In the genomic region with DNA sequence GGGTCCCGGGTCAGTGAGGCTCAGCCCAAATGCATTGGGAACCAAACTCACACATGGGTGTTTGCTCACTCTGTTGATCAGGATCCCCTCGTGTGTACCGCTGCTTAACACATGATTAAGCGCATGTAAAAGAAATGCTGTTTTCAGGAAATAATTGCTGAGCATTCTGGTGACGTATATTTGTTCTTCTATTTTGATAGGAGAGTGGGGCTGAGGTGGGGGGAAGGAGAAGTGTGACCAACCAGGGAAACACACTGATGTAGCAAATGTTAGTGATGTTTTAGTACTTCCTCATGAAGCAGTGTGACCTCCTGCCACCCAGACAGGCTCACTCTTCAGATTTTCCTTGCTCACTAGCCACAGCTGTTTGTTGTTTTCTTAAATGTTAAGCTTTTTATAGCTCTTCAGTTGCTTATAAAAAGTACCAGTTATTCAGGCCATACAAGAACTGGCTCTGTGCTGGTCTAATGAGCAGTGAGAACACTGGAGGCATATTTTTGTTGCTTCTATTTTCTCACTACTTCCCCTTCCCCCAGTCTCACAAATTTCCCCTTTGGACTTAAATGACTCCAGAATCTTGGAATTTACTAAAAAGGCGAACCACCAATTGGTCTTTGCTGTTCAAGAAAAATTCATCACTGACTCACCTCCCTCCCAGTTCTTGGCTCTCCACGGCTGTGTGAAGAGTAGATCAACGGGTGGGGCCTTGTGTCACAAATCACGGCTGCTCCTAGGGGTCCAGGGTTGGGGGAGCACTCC, we compare ENCODE assay signal across 11 cellular contexts.
DNase-seq lines count a peak whose midpoint lies in the region; ATAC-seq and TF ChIP-seq lines count a peak whose summit lies in the region.
"Had no signal": no experiment of that assay in that cellular context is flagged by ENCODE, and none has a peak within 500 bp of the region (broad histone marks: within the 10 kb centered on the region; RNA-seq: fewer than 3 reads in every experiment).

No MANE protein-coding gene starts in this region.

- peak overlapping the region; percentile 52; the same call in 1 of the 2 replicates for H2AFZ ChIP-seq in Loucy (ENCODE audit: low read length)

- no peaks in the 10 kb centered on the region for H3K79me2 ChIP-seq in Loucy (ENCODE audit: insufficient read depth, low read length)

- no peak overlapping the region for H3K27ac ChIP-seq in lung (ENCODE audit: low read depth in 1 of 2, low read length in 1 of 2)
- H3K27ac ChIP-seq: C4-2B had no signal

- WGBS in lung, 2 donors: 74 to 81% methylated on average over 9 of the region's 9 CpGs

- H3K9me2 ChIP-seq in Loucy (replicated peaks; ENCODE audit: low read depth, low read length): no peaks in the 10 kb centered on the region

- TF ChIP-seq CTCF in Loucy (conservative IDR thresholded peaks at IDR 0.05; ENCODE audit: low read length): no peak
- TF ChIP-seq CTCF in lung (IDR thresholded peaks at IDR 0.05; ENCODE audit: control extremely low read depth, extremely low read depth): no peak

- in situ Hi-C loops in ACHN (cut with HindIII; ENCODE audit: low pct_ligation_motif_present, low pct_unique_long_range_greater_than_20kb, low sequenced_read_pairs): no loop called here

- H3K4me1 Mint-ChIP-seq in activated CD4-positive, alpha-beta memory T cell treated with anti-CD3 and anti-CD28 coated beads for 36 hours (ENCODE audit: low read depth): peaks cover 1% of the 10 kb centered on the region

- H3K27ac Mint-ChIP-seq in activated CD4-positive, alpha-beta memory T cell treated with anti-CD3 and anti-CD28 coated beads for 36 hours: no peak overlapping the region

- CTCF ChIA-PET in activated CD4-positive, alpha-beta memory T cell treated with anti-CD3 and anti-CD28 coated beads for 36 hours (lab: Charles Lee): interaction anchor here (1.5 kb wide), 1 partner anchor 17 kb away, joined by 3 read pairs; no protein-coding TSS in a partner anchor

- DNase-seq in ACHN (peak; percentile 10), brain pericyte (ENCODE audit: low read depth, low spot score) (peak; percentile 74), lung (ENCODE audit: low spot score) (no peak), NCI-H82 (lab: John Stamatoyannopoulos, UW) (no peak)
- no peak for DNase-seq in activated CD4-positive, alpha-beta memory T cell treated with anti-CD3 and anti-CD28 coated beads for 36 hours
- DNase-seq: Right ventricle myocardium superior; stimulated activated CD4-positive, alpha-beta T cell treated with anti-CD3 and anti-CD28 coated beads, Interleukin-2, amount 100 ng/mL, for 48 hours had no signal

- H3K4me1 ChIP-seq in Loucy (ENCODE audit: insufficient read depth, low read length, poor library complexity, severe bottlenecking) (peaks cover 14% of the 10 kb centered on the region), lung (ENCODE audit: control insufficient read depth in 2 of 2, insufficient read depth in 2 of 2, low read length in 2 of 2) (no peaks in the 10 kb centered on the region)

- H3K36me3 Mint-ChIP-seq in activated CD4-positive, alpha-beta memory T cell treated with anti-CD3 and anti-CD28 coated beads for 36 hours: no peaks in the 10 kb centered on the region

- no peak overlapping the region for H3K4me3 Mint-ChIP-seq in activated CD4-positive, alpha-beta memory T cell treated with anti-CD3 and anti-CD28 coated beads for 36 hours

- H3K9me3 ChIP-seq in Loucy (ENCODE audit: insufficient read depth, low read depth, low read length): no peaks in the 10 kb centered on the region
- H3K9me3 ChIP-seq in lung (ENCODE audit: control insufficient read depth in 2 of 2, insufficient read depth in 1 of 2, low read length in 1 of 2): no peaks in the 10 kb centered on the region

- no peaks in the 10 kb centered on the region for H3F3A ChIP-seq in Loucy (ENCODE audit: low read depth)

- H4K20me1 ChIP-seq in Loucy (ENCODE audit: insufficient read depth, low read length, poor library complexity, severe bottlenecking): no peaks in the 10 kb centered on the region

- intact Hi-C loops in activated CD4-positive, alpha-beta memory T cell treated with anti-CD3 and anti-CD28 coated beads for 36 hours (cut with micrococcal nuclease): no loop called here

- peak overlapping the region; percentile 30 for H3K4me2 ChIP-seq in Loucy (ENCODE audit: low read depth, low read length, poor library complexity, severe bottlenecking)

- H3K27me3 ChIP-seq in Loucy (ENCODE audit: insufficient read depth, low read length, poor library complexity, severe bottlenecking) (no peaks in the 10 kb centered on the region), lung (ENCODE audit: control insufficient read depth, insufficient read depth) (no peaks in the 10 kb centered on the region)

- H3K9ac ChIP-seq in Loucy (ENCODE audit: low read depth, low read length, poor library complexity, severe bottlenecking): no peak overlapping the region

- H3K36me3 ChIP-seq in Loucy (ENCODE audit: insufficient read depth, low read length) (no peaks in the 10 kb centered on the region), lung (ENCODE audit: control insufficient read depth in 2 of 2, insufficient read depth in 2 of 2, low read length in 2 of 2) (no peaks in the 10 kb centered on the region)

- H3K4me3 ChIP-seq in Loucy (ENCODE audit: low read length, poor library complexity, severe bottlenecking): no peak overlapping the region
- no peak overlapping the region for H3K4me3 ChIP-seq in lung

- POLR2A ChIA-PET in activated CD4-positive, alpha-beta memory T cell treated with anti-CD3 and anti-CD28 coated beads for 36 hours (lab: Charles Lee): no interaction called here

- ATAC-seq in lung (ENCODE audit: insufficient read depth, low FRiP score): peak; percentile 41
- ATAC-seq in GM21529 (IDR thresholded peaks at IDR 0.05; ENCODE audit: unreplicated experiment): no peak
- ATAC-seq in HG03135 (IDR thresholded peaks at IDR 0.05; ENCODE audit: unreplicated experiment): no peak

- H3K27me3 Mint-ChIP-seq in activated CD4-positive, alpha-beta memory T cell treated with anti-CD3 and anti-CD28 coated beads for 36 hours: no peaks in the 10 kb centered on the region

- H3K9me3 Mint-ChIP-seq in activated CD4-positive, alpha-beta memory T cell treated with anti-CD3 and anti-CD28 coated beads for 36 hours: no peaks in the 10 kb centered on the region

Comparison
In these comparisons a context has a peak if more than half of its experiments do, and no peak if none do; other contexts are left out.
1. DNase-seq: peak in ACHN (single experiment) and brain pericyte (single experiment); none in lung (single experiment), NCI-H82 (single experiment) and activated CD4-positive, alpha-beta memory T cell treated with anti-CD3 and anti-CD28 coated beads for 36 hours (single experiment).